12 cellular contexts compared by ENCODE assay signal in the genomic region with DNA sequence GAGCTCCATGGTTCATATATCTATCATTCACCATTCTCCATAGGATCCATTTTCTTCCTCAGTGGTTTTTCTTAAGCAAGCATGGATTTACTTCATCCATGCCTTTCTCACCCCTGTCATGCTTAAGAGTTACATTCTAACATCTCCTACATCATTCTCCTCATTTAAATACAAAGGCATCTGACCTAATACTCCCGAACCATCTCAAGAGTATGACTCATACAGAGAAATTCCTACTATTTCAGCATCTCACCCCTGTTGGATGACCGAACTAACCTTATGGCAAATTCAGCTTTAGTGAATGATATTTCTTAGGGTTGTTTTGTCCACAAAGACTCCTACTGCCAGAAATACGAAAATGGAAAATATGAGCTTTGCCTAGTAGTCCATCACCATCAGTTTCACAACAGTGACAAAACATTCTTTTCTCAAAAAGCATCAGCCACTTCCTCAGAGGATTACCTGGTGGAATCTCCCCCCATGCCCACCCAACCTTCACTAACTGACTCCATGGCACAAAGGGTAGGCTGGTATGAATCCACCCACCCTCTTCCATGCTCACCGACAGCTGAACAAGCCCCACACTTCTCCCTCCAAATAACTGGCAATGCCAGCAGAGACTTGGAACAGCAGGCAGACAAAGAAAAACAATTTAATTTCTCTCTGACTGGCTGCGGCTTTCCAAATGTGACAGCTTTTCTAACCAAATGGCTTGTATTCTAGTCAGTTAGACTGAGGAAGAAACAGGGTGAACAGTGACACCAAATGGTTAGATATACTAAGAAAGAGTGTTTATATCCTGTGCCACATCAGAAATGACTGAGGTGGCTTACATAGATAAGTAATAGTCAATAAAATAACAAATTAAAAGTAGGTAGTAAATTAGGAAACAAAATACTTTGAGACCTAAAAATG.
DNase-seq lines count a peak whose midpoint lies in the region; ATAC-seq and TF ChIP-seq lines count a peak whose summit lies in the region.
"Had no signal": no experiment of that assay in that cellular context is flagged by ENCODE, and none has a peak within 500 bp of the region (broad histone marks: within the 10 kb centered on the region; RNA-seq: fewer than 3 reads in every experiment).

No MANE protein-coding gene starts in this region.

- H3K79me2 ChIP-seq in fibroblast of lung (ENCODE audit: control insufficient read depth, insufficient read depth, low read length), result no peaks in the 10 kb centered on the region

- H3K9ac ChIP-seq in fibroblast of lung (ENCODE audit: insufficient read depth, low read length) (no peak overlapping the region), skeletal muscle tissue (ENCODE audit: low read depth in 1 of 3, low read length in 3 of 3) (no peak overlapping the region)
- H3K9ac ChIP-seq: neural progenitor cell had no signal

- peaks cover 0 to 7% of the 10 kb centered on the region in 2 donors for H3K9me3 Mint-ChIP-seq in activated naive CD4-positive, alpha-beta T cell treated with anti-CD3 and anti-CD28 coated beads, Interleukin-2, amount 50 U/mL, for 72 hours
- H3K9me3 Mint-ChIP-seq: neural progenitor cell had no signal

- peaks cover 0 to 5% of the 10 kb centered on the region in 2 donors for H3K36me3 Mint-ChIP-seq in activated naive CD4-positive, alpha-beta T cell treated with anti-CD3 and anti-CD28 coated beads, Interleukin-2, amount 50 U/mL, for 72 hours
- H3K36me3 Mint-ChIP-seq: neural progenitor cell had no signal

- no peak overlapping the region for H2AFZ ChIP-seq in fibroblast of lung (ENCODE audit: low read length)
- H2AFZ ChIP-seq: neural progenitor cell had no signal

- in situ Hi-C loops in HAP-1 (cut with MboI; ENCODE audit: low sequenced_read_pairs), result no loop called here

- TF ChIP-seq CTCF in fibroblast of lung (conservative IDR thresholded peaks at IDR 0.05 in 1 of 2, IDR thresholded peaks at IDR 0.05 in 1 of 2; ENCODE audit: low read depth in 1 of 2, low read length in 2 of 2), result no peak

- no peaks in the 10 kb centered on the region for H3K4me1 ChIP-seq in fibroblast of lung (ENCODE audit: control insufficient read depth, extremely low read depth, insufficient read depth, low read length)
- H3K4me1 ChIP-seq in skeletal muscle tissue (ENCODE audit: control insufficient read depth in 3 of 3, insufficient read depth in 3 of 3, low read length in 3 of 3), result no peaks in the 10 kb centered on the region
- H3K4me1 ChIP-seq in HAP-1, result no peaks in the 10 kb centered on the region
- H3K4me1 ChIP-seq: neural progenitor cell had no signal

- H3K4me2 ChIP-seq in fibroblast of lung (ENCODE audit: extremely low read depth, insufficient read depth, low read length), result no peak overlapping the region
- H3K4me2 ChIP-seq: neural progenitor cell had no signal

- H3K9me3 ChIP-seq in fibroblast of lung (ENCODE audit: control insufficient read depth, insufficient read depth, low read depth, low read length), result no peaks in the 10 kb centered on the region
- H3K9me3 ChIP-seq in skeletal muscle tissue (ENCODE audit: control insufficient read depth in 3 of 3, low read length in 3 of 3), result no peaks in the 10 kb centered on the region
- no peaks in the 10 kb centered on the region for H3K9me3 ChIP-seq in HAP-1

- DNase-seq in ELR (ENCODE audit: low read depth), result peak; percentile 90
- peak; percentile 40 for DNase-seq in RPMI7951 (ENCODE audit: low read depth)
- peak; percentile 11 to 97 for DNase-seq in fibroblast of lung (ENCODE audit: low read depth in 2 of 2)
- no peak for DNase-seq in HAP-1 (ENCODE audit: low spot score in 2 of 2)
- DNase-seq in activated naive CD4-positive, alpha-beta T cell treated with anti-CD3 and anti-CD28 coated beads, Interleukin-2, amount 50 U/mL, for 72 hours (ENCODE audit: low spot score in 2 of 2), result no peak
- no peak for DNase-seq in NCI-H1417 treated with DMSO at 0.1 percent for 48 hours (lab: John Stamatoyannopoulos, UW)
- DNase-seq: NCI-H1930; stimulated activated CD4-positive, alpha-beta T cell treated with anti-CD3 and anti-CD28 coated beads, Interleukin-4, amount 100 ng/mL, for 1 hour; SW 1271 had no signal

- no peak overlapping the region for H3K27ac Mint-ChIP-seq in activated naive CD4-positive, alpha-beta T cell treated with anti-CD3 and anti-CD28 coated beads, Interleukin-2, amount 50 U/mL, for 72 hours
- H3K27ac Mint-ChIP-seq: neural progenitor cell had no signal

- H3K36me3 ChIP-seq in fibroblast of lung (ENCODE audit: control insufficient read depth, insufficient read depth, low read length) (no peaks in the 10 kb centered on the region), skeletal muscle tissue (ENCODE audit: control insufficient read depth in 3 of 3, insufficient read depth in 3 of 3, low read length in 3 of 3) (no peaks in the 10 kb centered on the region), HAP-1 (replicated peaks) (no peaks in the 10 kb centered on the region)
- H3K36me3 ChIP-seq: neural progenitor cell had no signal

- no peak for ATAC-seq in HG03097 (IDR thresholded peaks at IDR 0.05; ENCODE audit: low FRiP score, unreplicated experiment)
- ATAC-seq in activated naive CD4-positive, alpha-beta T cell treated with anti-CD3 and anti-CD28 coated beads, Interleukin-2, amount 50 U/mL, for 72 hours, result no peak

- H3K4me3 ChIP-seq in fibroblast of lung (replicated peaks in 1 of 4; ENCODE audit: control extremely low read depth in 1 of 4, insufficient read depth in 1 of 4, low read depth in 3 of 4, low read length in 4 of 4), result no peak overlapping the region
- no peak overlapping the region for H3K4me3 ChIP-seq in skeletal muscle tissue (ENCODE audit: low read length in 3 of 3)
- no peak overlapping the region for H3K4me3 ChIP-seq in HAP-1
- H3K4me3 ChIP-seq: neural progenitor cell had no signal

- no peak overlapping the region for H3K27ac ChIP-seq in fibroblast of lung (ENCODE audit: insufficient read depth, low read length)
- H3K27ac ChIP-seq in skeletal muscle tissue (ENCODE audit: low read depth, low read length), result peak overlapping the region; percentile 50
- H3K27ac ChIP-seq: neural progenitor cell had no signal

- H3K27me3 ChIP-seq in fibroblast of lung (ENCODE audit: control insufficient read depth, insufficient read depth, low read length) (no peaks in the 10 kb centered on the region), skeletal muscle tissue (ENCODE audit: control insufficient read depth in 3 of 3, insufficient read depth in 3 of 3, low read length in 3 of 3) (no peaks in the 10 kb centered on the region), HAP-1 (ENCODE audit: low read depth) (no peaks in the 10 kb centered on the region)
- H3K27me3 ChIP-seq: neural progenitor cell had no signal

- H4K20me1 ChIP-seq in fibroblast of lung (ENCODE audit: control insufficient read depth, extremely low read depth, insufficient read depth, low read length), result no peaks in the 10 kb centered on the region

Comparison
In these comparisons a context has a peak if more than half of its experiments do, and no peak if none do; other contexts are left out.
1. DNase-seq: peak in ELR (single experiment), RPMI7951 (single experiment) and fibroblast of lung (2 of 2); none in HAP-1 (0 of 2), activated naive CD4-positive, alpha-beta T cell treated with anti-CD3 and anti-CD28 coated beads, Interleukin-2, amount 50 U/mL, for 72 hours (0 of 2) and NCI-H1417 treated with DMSO at 0.1 percent for 48 hours (single experiment).